ENCODE assay signal across 1 cellular context in genomic region chr1:24186993-24187790, GRCh38.
TF ChIP-seq lines count a peak whose summit lies in the region.

Gene IFNLR1, minus strand, starts transcription at chr1:24187289. Its CDS starts 41 bp downstream, at chr1:24187248.

TF ChIP-seq in HepG2, 621 proteins besides CTCF, POLR2A, EP300 and RAD21 (continued from another document and continues in another):
- TF ChIP-seq ZNF512 (CRISPR knock-in tag; IDR thresholded peaks at IDR 0.05) (no peak), TOE1 (CRISPR knock-in tag; IDR thresholded peaks at IDR 0.05) (no peak), MBD4 (IDR thresholded peaks at IDR 0.05; ENCODE audit: borderline replicate concordance, low read length) (no peak), SIN3A (IDR thresholded peaks at IDR 0.05; ENCODE audit: borderline replicate concordance, low read depth, low read length) (no peak; the same call in 1 of the 2 replicates), CC2D1A (CRISPR knock-in tag; IDR thresholded peaks at IDR 0.05) (no peak), E2F2 (CRISPR knock-in tag; IDR thresholded peaks at IDR 0.05; ENCODE audit: borderline replicate concordance) (no peak), ZNF674 (CRISPR knock-in tag; IDR thresholded peaks at IDR 0.05; ENCODE audit: low read depth) (no peak), ZNF691 (CRISPR knock-in tag; IDR thresholded peaks at IDR 0.05; ENCODE audit: borderline replicate concordance, low read depth) (no peak), ZNF24 (IDR thresholded peaks at IDR 0.05) (no peak), E2F5 (CRISPR knock-in tag; conservative IDR thresholded peaks at IDR 0.05) (no peak), ZNF280D (CRISPR knock-in tag; IDR thresholded peaks at IDR 0.05) (no peak; the same call in 1 of the 2 replicates), ZNF276 (CRISPR knock-in tag; IDR thresholded peaks at IDR 0.05; ENCODE audit: low read depth) (no peak), ZNF3 (CRISPR knock-in tag; IDR thresholded peaks at IDR 0.05) (peak; percentile 20; the same call in 1 of the 2 replicates), ZFP82 (CRISPR knock-in tag; IDR thresholded peaks at IDR 0.05; ENCODE audit: borderline replicate concordance) (no peak), ZBTB7A (CRISPR knock-in tag; IDR thresholded peaks at IDR 0.05) (no peak), ZNF205 (CRISPR knock-in tag; IDR thresholded peaks at IDR 0.05) (no peak), PREB (CRISPR knock-in tag; IDR thresholded peaks at IDR 0.05) (no peak), ZNF138 (CRISPR knock-in tag; IDR thresholded peaks at IDR 0.05; ENCODE audit: low read depth) (no peak), GLI4 (CRISPR knock-in tag; IDR thresholded peaks at IDR 0.05; ENCODE audit: borderline replicate concordance) (no peak), HIVEP1 (CRISPR knock-in tag; IDR thresholded peaks at IDR 0.05) (no peak), PHF5A (CRISPR knock-in tag; IDR thresholded peaks at IDR 0.05; ENCODE audit: low read depth, unreplicated experiment) (no peak), KDM5B (CRISPR knock-in tag; IDR thresholded peaks at IDR 0.05; ENCODE audit: borderline replicate concordance) (peak; percentile 68), ONECUT2 (CRISPR knock-in tag; IDR thresholded peaks at IDR 0.05) (0 out of 2 replicates have a peak, but pooled peaks have one; percentile 42), FOXO1 (CRISPR knock-in tag; IDR thresholded peaks at IDR 0.05) (no peak), NONO (IDR thresholded peaks at IDR 0.05) (no peak), NONO (CRISPR knock-in tag; conservative IDR thresholded peaks at IDR 0.05) (no peak), IKZF5 (CRISPR knock-in tag; IDR thresholded peaks at IDR 0.05) (no peak), SRY (CRISPR knock-in tag; IDR thresholded peaks at IDR 0.05) (no peak), ATF6 (CRISPR knock-in tag; conservative IDR thresholded peaks at IDR 0.05) (no peak), ZNF546 (CRISPR knock-in tag; conservative IDR thresholded peaks at IDR 0.05) (peak; percentile 85; the same call in 1 of the 2 replicates), GMEB1 (CRISPR knock-in tag; IDR thresholded peaks at IDR 0.05; ENCODE audit: borderline replicate concordance) (no peak), SATB2 (CRISPR knock-in tag; IDR thresholded peaks at IDR 0.05) (no peak), MED8 (CRISPR knock-in tag; IDR thresholded peaks at IDR 0.05; ENCODE audit: insufficient replicate concordance) (peak; percentile 15), PBX3 (CRISPR knock-in tag; IDR thresholded peaks at IDR 0.05; ENCODE audit: borderline replicate concordance) (no peak), HNRNPLL (IDR thresholded peaks at IDR 0.05; ENCODE audit: low read depth, low read length, poor library complexity, severe bottlenecking) (peak; percentile 34), SALL2 (CRISPR knock-in tag; IDR thresholded peaks at IDR 0.05) (0 out of 2 replicates have a peak, but pooled peaks have one; percentile 39), ZNF136 (CRISPR knock-in tag; IDR thresholded peaks at IDR 0.05; ENCODE audit: low read depth) (no peak), LRRFIP1 (CRISPR knock-in tag; conservative IDR thresholded peaks at IDR 0.05) (no peak), PCBP1 (IDR thresholded peaks at IDR 0.05; ENCODE audit: borderline replicate concordance, low read depth, low read length) (no peak), NR1H2 (CRISPR knock-in tag; IDR thresholded peaks at IDR 0.05; ENCODE audit: borderline replicate concordance, low read depth) (no peak), ZNF17 (CRISPR knock-in tag; IDR thresholded peaks at IDR 0.05) (no peak), ESRRA (CRISPR knock-in tag; IDR thresholded peaks at IDR 0.05; ENCODE audit: low read depth) (no peak), ZNF30 (CRISPR knock-in tag; IDR thresholded peaks at IDR 0.05) (no peak), ZNF121 (CRISPR knock-in tag; IDR thresholded peaks at IDR 0.05) (no peak)
